9 cellular contexts compared by ENCODE assay signal in the genomic region with DNA sequence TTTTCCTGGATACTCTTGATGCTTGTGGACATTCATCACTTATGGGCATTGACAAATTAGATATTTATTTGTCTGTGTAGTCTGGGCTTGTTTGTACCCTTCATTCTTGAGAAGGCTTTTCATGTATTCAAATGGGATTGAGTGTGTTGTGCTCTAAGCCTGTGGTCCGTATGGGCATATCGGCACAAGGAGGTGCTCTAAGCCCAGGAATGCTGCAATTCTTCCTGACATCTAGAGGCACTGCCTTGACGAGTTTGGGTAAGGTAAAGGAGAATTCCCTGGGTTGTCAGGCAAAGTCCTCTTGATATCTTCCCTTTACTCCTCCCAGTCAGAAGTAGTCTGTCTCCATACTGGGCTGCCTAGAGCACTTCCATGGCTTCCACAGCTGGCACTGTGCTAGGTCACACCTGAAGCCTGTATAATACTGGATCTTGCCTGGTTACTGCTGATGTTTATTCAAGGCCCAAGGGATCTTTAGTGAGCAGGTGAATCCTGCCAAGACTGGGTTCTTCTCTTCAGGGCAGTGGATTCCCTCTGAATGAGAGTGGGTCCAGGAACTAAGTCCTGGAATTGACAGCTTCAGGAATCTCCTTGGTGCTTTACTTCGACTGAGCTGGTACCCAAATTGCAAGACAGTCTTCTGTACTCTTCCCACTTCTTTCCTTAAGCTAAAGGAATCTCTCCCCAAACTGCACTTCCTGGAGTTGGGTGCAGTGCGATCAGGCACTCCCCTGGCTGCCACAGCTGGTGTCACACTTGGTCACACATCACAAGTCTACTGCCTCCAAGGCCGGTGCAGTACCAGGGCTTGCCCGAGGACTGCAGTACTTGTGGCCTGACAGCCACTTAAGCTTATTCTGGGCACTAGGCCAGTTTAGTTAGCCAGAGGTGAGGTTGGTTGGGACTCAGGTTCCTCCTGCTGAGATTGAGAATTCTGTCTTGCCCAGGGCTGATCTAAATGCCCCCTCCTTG. TPM values are rescaled to one million over a fixed set of nuclear protein-coding genes. Genes with fewer than 3 reads are reported as not detected.
DNase-seq lines count a peak whose midpoint lies in the region; ATAC-seq and TF ChIP-seq lines count a peak whose summit lies in the region.
"Had no signal": no experiment of that assay in that cellular context is flagged by ENCODE, and none has a peak within 500 bp of the region (broad histone marks: within the 10 kb centered on the region; RNA-seq: fewer than 3 reads in every experiment).

No MANE protein-coding gene starts in this region.

- no peak for TF ChIP-seq CTCF in tibial nerve (IDR thresholded peaks at IDR 0.05)

- 86 to 100% methylated on average over 7 of the region's 7 CpGs for WGBS in tibial nerve, 2 donors

- DNase-seq in H7 (peak; percentile 12), M059J (ENCODE audit: low read depth) (peak; percentile 83), erythroblast (lab: John Stamatoyannopoulos, UW) (peak; percentile 21 to 59), DMS114 treated with DMSO at 0.1 percent for 48 hours (lab: John Stamatoyannopoulos, UW; ENCODE audit: unreplicated experiment) (no peak), NCI-H146 treated with DMSO at 0.1 percent for 48 hours (lab: John Stamatoyannopoulos, UW; ENCODE audit: unreplicated experiment) (no peak), tibial nerve (ENCODE audit: low spot score in 2 of 2) (no peak)
- no peak for DNase-seq in stimulated activated CD4-positive, alpha-beta T cell treated with anti-CD3 and anti-CD28 coated beads, Interleukin-12 subunit alpha, Interleukin-12 subunit beta, amount 100 ng/mL, for 4 hours

- H3K4me1 ChIP-seq in tibial nerve = no peaks in the 10 kb centered on the region

- H3K36me3 ChIP-seq in H7 (replicated peaks; ENCODE audit: control insufficient read depth, insufficient read depth, low read length) (no peaks in the 10 kb centered on the region), tibial nerve (peaks cover 0 to 46% (median 0%) of the 10 kb centered on the region in 3 donors)

- peak; percentile 99 for ATAC-seq in GM18519 (IDR thresholded peaks at IDR 0.05; ENCODE audit: low FRiP score, unreplicated experiment)

- no peak overlapping the region for H3K27ac ChIP-seq in tibial nerve
- H3K27ac ChIP-seq: SK-N-MC had no signal

- no peak for TF ChIP-seq POLR2A in erythroblast (IDR thresholded peaks at IDR 0.05; ENCODE audit: low read length)
- TF ChIP-seq POLR2A in tibial nerve (IDR thresholded peaks at IDR 0.05) = no peak

- no peak overlapping the region for H3K4me3 ChIP-seq in H7 (ENCODE audit: insufficient read depth, low read depth, low read length)
- H3K4me3 ChIP-seq in tibial nerve = no peak overlapping the region
- H3K4me3 ChIP-seq: SK-N-MC had no signal

- H3K27me3 ChIP-seq in H7 (ENCODE audit: control insufficient read depth, insufficient read depth, low read length) (no peaks in the 10 kb centered on the region), tibial nerve (no peaks in the 10 kb centered on the region)

- TF ChIP-seq EP300 in tibial nerve (IDR thresholded peaks at IDR 0.05) = no peak

- H3K9me3 ChIP-seq in tibial nerve = peaks cover 0 to 22% (median 2%) of the 10 kb centered on the region in 4 donors

RNA-seq across cellular contexts. Expression of a gene that starts 46.0 kb away (rescaled TPM):
- total RNA-seq in H7 (2014; rRNA removed; shearing (Covaris generic)) = 19.8 and 28.1 TPM in 2 replicates
- total RNA-seq in M059J (2014; rRNA removed; shearing (Covaris generic)) = 29.4 and 46.4 TPM in 2 replicates
- 10 to 100 TPM; 34.5 to 56.6 (median 47.4) TPM for total RNA-seq in tibial nerve

Comparison
In these comparisons a context has a peak if more than half of its experiments do, and no peak if none do; other contexts are left out.
1. DNase-seq: peak in H7 (single experiment), M059J (single experiment) and erythroblast (2 of 2); none in DMS114 treated with DMSO at 0.1 percent for 48 hours (single experiment), NCI-H146 treated with DMSO at 0.1 percent for 48 hours (single experiment), tibial nerve (0 of 2) and stimulated activated CD4-positive, alpha-beta T cell treated with anti-CD3 and anti-CD28 coated beads, Interleukin-12 subunit alpha, Interleukin-12 subunit beta, amount 100 ng/mL, for 4 hours (single experiment).